In the genomic region with DNA sequence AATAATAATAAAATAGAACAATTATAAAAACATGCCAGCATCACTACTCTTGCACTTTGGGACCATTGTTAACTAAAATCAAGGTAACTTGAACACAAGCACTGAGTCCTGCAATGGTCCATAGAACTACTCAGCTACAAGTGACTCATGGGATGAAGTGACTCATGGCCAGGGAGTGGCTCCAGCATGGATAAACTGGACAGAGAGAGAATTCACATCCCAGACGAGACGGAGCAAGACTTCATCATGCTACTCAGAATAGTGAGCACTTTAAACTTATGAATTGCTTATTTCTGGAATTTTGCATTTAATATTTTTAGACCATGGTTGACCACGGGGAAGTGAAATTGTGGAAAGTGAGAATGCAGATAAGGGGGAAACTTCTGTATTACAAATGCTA, we compare ENCODE assay signal across 1 cellular context.
A peak's percentile ranks its signal among the peaks of the same experiment; 100 is the strongest.
TF ChIP-seq lines count a peak whose summit lies in the region.
"Not testable (repeated sequence)": the region's sequence is repeated elsewhere in the genome, so short reads cannot be mapped to it uniquely, and the experiment has no call there.

No MANE protein-coding gene starts in this region.

TF ChIP-seq in K562, 482 proteins besides CTCF, POLR2A, EP300 and RAD21 (continued from another document):
- TF ChIP-seq, protein P1, sequence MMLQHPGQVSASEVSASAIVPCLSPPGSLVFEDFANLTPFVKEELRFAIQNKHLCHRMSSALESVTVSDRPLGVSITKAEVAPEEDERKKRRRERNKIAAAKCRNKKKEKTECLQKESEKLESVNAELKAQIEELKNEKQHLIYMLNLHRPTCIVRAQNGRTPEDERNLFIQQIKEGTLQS (IDR thresholded peaks at IDR 0.05) = peak; percentile 23; the same call in 1 of the 2 replicates
- TF ChIP-seq, protein P1 (CRISPR knock-in tag; conservative IDR thresholded peaks at IDR 0.05) = not testable (repeated sequence)
